In genomic region chr3:171663805-171664204, GRCh38 we compare ENCODE assay signal across 24 cellular contexts.
DNase-seq lines count a peak whose midpoint lies in the region; ATAC-seq, FAIRE-seq and TF ChIP-seq lines count a peak whose summit lies in the region.
"Had no signal": no experiment of that assay in that cellular context is flagged by ENCODE, and none has a peak within 500 bp of the region (broad histone marks: within the 10 kb centered on the region; RNA-seq: fewer than 3 reads in every experiment).

No MANE protein-coding gene starts in this region.

- POLR2A ChIA-PET in A549 (lab: Yijun Ruan, JAX) (no interaction called here), IMR-90 (lab: Charles Lee; ENCODE audit: unreplicated experiment) (no interaction called here), endothelial cell of umbilical vein (lab: Charles Lee) (no interaction called here)

- H2BK15ac ChIP-seq in IMR-90 (ENCODE audit: low read depth, low read length): no peak overlapping the region

- H3K9ac ChIP-seq in IMR-90 (ENCODE audit: low read depth, low read length) (no peak overlapping the region), endothelial cell of umbilical vein (replicated peaks; ENCODE audit: extremely low read depth, insufficient read depth, low read length) (no peak overlapping the region), trophoblast cell (ENCODE audit: low read length) (no peak overlapping the region)
- H3K9ac ChIP-seq: BLaER1 treated with 17β-estradiol and CSF1 and Interleukin-3, amounts not matched to agents 10 nM and 100 nM had no signal

- no peak for TF ChIP-seq CTCF in A549 (IDR thresholded peaks at IDR 0.05)
- TF ChIP-seq CTCF in IMR-90 (conservative IDR thresholded peaks at IDR 0.05; ENCODE audit: low read depth, low read length): no peak
- TF ChIP-seq CTCF in endothelial cell of umbilical vein (IDR thresholded peaks at IDR 0.05; ENCODE audit: extremely low read depth in 1 of 2, insufficient read depth in 1 of 2, low read depth in 1 of 2, low read length in 2 of 2): no peak
- TF ChIP-seq CTCF in pancreas (IDR thresholded peaks at IDR 0.05): no peak

- BruUV-seq in IMR-90 (replicated peaks; lab: Mats Ljungman, UMichigan) (no TSS peak), endothelial cell of umbilical vein (replicated peaks; lab: Mats Ljungman, UMichigan) (no TSS peak)

- H3K27ac ChIP-seq in A549 (no peak overlapping the region), IMR-90 (ENCODE audit: insufficient read depth, low read length) (no peak overlapping the region), endothelial cell of umbilical vein (ENCODE audit: insufficient read depth, low read depth, low read length) (no peak overlapping the region), pancreas (no peak overlapping the region), trophoblast cell (ENCODE audit: low read depth, low read length) (no peak overlapping the region)
- H3K27ac ChIP-seq: BLaER1 treated with 17β-estradiol and CSF1 and Interleukin-3, amounts not matched to agents 10 nM and 100 nM; C4-2B had no signal

- WGBS in A549 (ENCODE audit: missing lambda C conversion rate): 91% methylated on average over 4 of the region's 4 CpGs
- no CpG with 5 or more reads among the region's 4 CpGs for WGBS in IMR-90 (ENCODE audit: extremely low coverage in 2 of 2, insufficient read length in 1 of 2), 2 experiments
- WGBS in pancreas, 2 donors: 92 to 94% methylated on average over 4 of the region's 4 CpGs
- no CpG with 5 or more reads among the region's 4 CpGs for WGBS in trophoblast cell (ENCODE audit: extremely low coverage, insufficient coverage, insufficient read length)

- H3K18ac ChIP-seq in IMR-90 (ENCODE audit: low read depth, low read length) (no peak overlapping the region), trophoblast cell (ENCODE audit: low read length) (no peak overlapping the region)

- CTCF ChIA-PET in A549 (lab: Yijun Ruan, JAX) (interaction anchor here (1.0 kb wide), 1 partner anchor 100 kb away, joined by 3 read pairs; no protein-coding TSS in a partner anchor), IMR-90 (lab: Yijun Ruan, JAX) (interaction anchor here (0.7 kb wide), 1 partner anchor 427 kb away, joined by 4 read pairs; no protein-coding TSS in a partner anchor), endothelial cell of umbilical vein (lab: Charles Lee) (no interaction called here)

- H4K8ac ChIP-seq in IMR-90 (ENCODE audit: low read depth in 2 of 2, low read length in 2 of 2) (no peak overlapping the region), trophoblast cell (ENCODE audit: low read depth, low read length) (no peak overlapping the region)

- intact Hi-C loops in IMR-90 (cut with micrococcal nuclease): no loop called here
- intact Hi-C loops in endothelial cell of umbilical vein (cut with micrococcal nuclease): no loop called here
- intact Hi-C loops in pancreas (cut with DNase I): no loop called here
- intact Hi-C loops in sciatic nerve (cut with DNase I): no loop called here

- H3K79me2 ChIP-seq in endothelial cell of umbilical vein (ENCODE audit: control insufficient read depth, insufficient read depth, low read length) (no peaks in the 10 kb centered on the region), trophoblast cell (ENCODE audit: control insufficient read depth, insufficient read depth, low read length, poor library complexity) (no peaks in the 10 kb centered on the region)

- TF ChIP-seq POLR2A in A549 (IDR thresholded peaks at IDR 0.05; ENCODE audit: low read length): no peak
- no peak for TF ChIP-seq POLR2A in IMR-90 (IDR thresholded peaks at IDR 0.05; ENCODE audit: low read depth, low read length)
- no peak for TF ChIP-seq POLR2A in endothelial cell of umbilical vein (IDR thresholded peaks at IDR 0.05; ENCODE audit: low read depth, low read length)

- ATAC-seq in A549 (no peak), IMR-90 (ENCODE audit: low read depth) (no peak), pancreas (no peak), sciatic nerve (no peak)
- ATAC-seq: CD8-positive, alpha-beta T cell; GM12878 had no signal

- H2BK120ac ChIP-seq in IMR-90 (ENCODE audit: low read depth, low read length) (no peak overlapping the region), trophoblast cell (ENCODE audit: insufficient read depth, low read length, poor library complexity) (no peak overlapping the region)

- no peak overlapping the region for H2BK12ac ChIP-seq in trophoblast cell (ENCODE audit: low read length)

- H3K4me2 ChIP-seq in A549 (no peak overlapping the region), IMR-90 (ENCODE audit: low read depth, low read length) (no peak overlapping the region), endothelial cell of umbilical vein (ENCODE audit: insufficient read depth, low read length) (no peak overlapping the region), trophoblast cell (ENCODE audit: low read length) (no peak overlapping the region)
- H3K4me2 ChIP-seq: BLaER1 treated with 17β-estradiol and CSF1 and Interleukin-3, amounts not matched to agents 10 nM and 100 nM had no signal

- H2AFZ ChIP-seq in IMR-90 (replicated peaks; ENCODE audit: low read length, poor library complexity) (no peak overlapping the region), endothelial cell of umbilical vein (ENCODE audit: low read depth, low read length) (no peak overlapping the region), trophoblast cell (ENCODE audit: insufficient read depth, low read length, poor library complexity) (no peak overlapping the region)

- H3K9me1 ChIP-seq in IMR-90 (ENCODE audit: insufficient read depth, low read length) (no peaks in the 10 kb centered on the region), endothelial cell of umbilical vein (replicated peaks; ENCODE audit: control insufficient read depth, extremely low read depth, insufficient read depth, low read length) (no peaks in the 10 kb centered on the region)

- no peak overlapping the region for H3K4ac ChIP-seq in IMR-90 (ENCODE audit: low read depth, low read length)
- no peak overlapping the region for H3K4ac ChIP-seq in trophoblast cell (ENCODE audit: low read depth, low read length)

- no peak overlapping the region for H2AK9ac ChIP-seq in IMR-90 (replicated peaks; ENCODE audit: low read depth, low read length, poor library complexity)

- H3K14ac ChIP-seq in IMR-90 (replicated peaks; ENCODE audit: low read depth, low read length) (no peak overlapping the region), trophoblast cell (ENCODE audit: low read length) (no peak overlapping the region)

- no peak for FAIRE-seq in A549 (lab: Jason Lieb, UNC)
- peak; percentile 21 for FAIRE-seq in endothelial cell of umbilical vein (lab: Jason Lieb, UNC)
- peak; percentile 13 for FAIRE-seq in pancreas (lab: Jason Lieb, UNC)
- FAIRE-seq: A204.1, D721Med, GM12878, GM12892, GM19239 had no signal

- TF ChIP-seq RAD21 in A549 (conservative IDR thresholded peaks at IDR 0.05 in 1 of 2, IDR thresholded peaks at IDR 0.05 in 1 of 2) (no peak), IMR-90 (IDR thresholded peaks at IDR 0.05; ENCODE audit: low read length) (no peak)

- H3K36me3 ChIP-seq in IMR-90 (ENCODE audit: control insufficient read depth, insufficient read depth, low read length) (peaks cover 13% of the 10 kb centered on the region), endothelial cell of umbilical vein (ENCODE audit: control insufficient read depth in 2 of 2, extremely low read depth in 1 of 2, insufficient read depth in 2 of 2, low read length in 2 of 2) (peaks cover 8 to 23% of the 10 kb centered on the region in 2 experiments), pancreas (peaks cover 0 to 11% (median 0%) of the 10 kb centered on the region in 3 donors), trophoblast cell (ENCODE audit: control insufficient read depth in 1 of 2, insufficient read depth in 2 of 2, low read length in 2 of 2) (no peaks in the 10 kb centered on the region)

- dilution Hi-C loops in IMR-90 (cut with HindIII; ENCODE audit: low sequenced_read_pairs, unreplicated experiment): no loop called here
- dilution Hi-C loops in endothelial cell of umbilical vein (cut with MboI; ENCODE audit: extremely low pct_ligation_motif_present, low sequenced_read_pairs): no loop called here

- in situ Hi-C loops in IMR-90 (cut with MboI; ENCODE audit: low sequenced_read_pairs): no loop called here

- H2AK5ac ChIP-seq in IMR-90 (ENCODE audit: low read depth, low read length) (no peak overlapping the region), trophoblast cell (ENCODE audit: low read length) (no peak overlapping the region)

- no peak overlapping the region for H4K5ac ChIP-seq in IMR-90 (ENCODE audit: low read depth, low read length)

- no peak for DNase-seq in A549 (ENCODE audit: low read depth in 1 of 2, low spot score in 1 of 2)
- DNase-seq in IMR-90: no peak
- no peak for DNase-seq in endothelial cell of umbilical vein (ENCODE audit: low read depth, low spot score)
- no peak for DNase-seq in pancreas
- no peak for DNase-seq in sciatic nerve (ENCODE audit: low spot score)
- no peak for DNase-seq in trophoblast cell
- no peak for DNase-seq in DMS53 (lab: John Stamatoyannopoulos, UW)
- DNase-seq: 8988T; AML-193; Caco-2; Calu3; CD4-positive, alpha-beta T cell; CD8-positive, alpha-beta T cell; DMS79; DND-41; EL; GDM1 had no signal

- no peak overlapping the region for H3K23ac ChIP-seq in IMR-90 (ENCODE audit: low read depth, low read length)
- H3K23ac ChIP-seq in trophoblast cell (ENCODE audit: low read length): no peak overlapping the region

- no peak overlapping the region for H4K12ac ChIP-seq in trophoblast cell (ENCODE audit: low read depth, low read length)

- no peak overlapping the region for H2BK20ac ChIP-seq in IMR-90 (ENCODE audit: low read depth, low read length)

- H3K79me1 ChIP-seq in IMR-90 (ENCODE audit: low read depth in 1 of 2, low read length in 2 of 2): no peaks in the 10 kb centered on the region
- H3K79me1 ChIP-seq in trophoblast cell (ENCODE audit: low read length): no peaks in the 10 kb centered on the region

- H4K20me1 ChIP-seq in IMR-90 (ENCODE audit: insufficient read depth, low read length) (no peaks in the 10 kb centered on the region), endothelial cell of umbilical vein (replicated peaks; ENCODE audit: control insufficient read depth, extremely low read depth, insufficient read depth, low read length) (no peaks in the 10 kb centered on the region)
- H4K20me1 ChIP-seq: BLaER1 treated with 17β-estradiol and CSF1 and Interleukin-3, amounts not matched to agents 10 nM and 100 nM had no signal

- H3K56ac ChIP-seq in IMR-90 (ENCODE audit: extremely low read depth, insufficient read depth, low read length): no peak overlapping the region

- no peak for TF ChIP-seq EP300 in A549 (IDR thresholded peaks at IDR 0.05)

- H3K27me3 ChIP-seq in IMR-90 (ENCODE audit: control insufficient read depth, insufficient read depth, low read length): no peaks in the 10 kb centered on the region
- no peaks in the 10 kb centered on the region for H3K27me3 ChIP-seq in endothelial cell of umbilical vein (ENCODE audit: control insufficient read depth in 2 of 2, insufficient read depth in 2 of 2, low read length in 2 of 2)
- H3K27me3 ChIP-seq in pancreas: no peaks in the 10 kb centered on the region
- no peaks in the 10 kb centered on the region for H3K27me3 ChIP-seq in trophoblast cell (ENCODE audit: insufficient read depth, low read length)
- H3K27me3 ChIP-seq: BLaER1 treated with 17β-estradiol and CSF1 and Interleukin-3, amounts not matched to agents 10 nM and 100 nM had no signal

- H2BK5ac ChIP-seq in IMR-90 (ENCODE audit: low read depth, low read length, poor library complexity, severe bottlenecking) (no peak overlapping the region), trophoblast cell (ENCODE audit: low read depth, low read length, poor library complexity) (no peak overlapping the region)

- no peaks in the 10 kb centered on the region for H3K9me3 ChIP-seq in A549
- H3K9me3 ChIP-seq in IMR-90 (ENCODE audit: control insufficient read depth, insufficient read depth, low read length): no peaks in the 10 kb centered on the region
- H3K9me3 ChIP-seq in endothelial cell of umbilical vein (replicated peaks; ENCODE audit: control insufficient read depth, insufficient read depth, low read length): no peaks in the 10 kb centered on the region
- H3K9me3 ChIP-seq in pancreas: no peaks in the 10 kb centered on the region
- no peaks in the 10 kb centered on the region for H3K9me3 ChIP-seq in trophoblast cell (ENCODE audit: insufficient read depth, low read depth, low read length)
- H3K9me3 ChIP-seq: BLaER1 treated with 17β-estradiol and CSF1 and Interleukin-3, amounts not matched to agents 10 nM and 100 nM; Caco-2 had no signal

- H3K4me3 ChIP-seq in A549 (no peak overlapping the region), IMR-90 (ENCODE audit: insufficient read depth, low read depth, low read length) (no peak overlapping the region), endothelial cell of umbilical vein (replicated peaks in 1 of 3; ENCODE audit: insufficient read depth in 1 of 3, low read depth in 1 of 3, low read length in 3 of 3) (no peak overlapping the region), pancreas (no peak overlapping the region), trophoblast cell (ENCODE audit: low read depth, low read length) (no peak overlapping the region)
- H3K4me3 ChIP-seq: BLaER1 treated with 17β-estradiol and CSF1 and Interleukin-3, amounts not matched to agents 10 nM and 100 nM; GM12878 had no signal

- no peak overlapping the region for H4K91ac ChIP-seq in IMR-90 (ENCODE audit: insufficient read depth, low read depth, low read length)
- H4K91ac ChIP-seq in trophoblast cell (ENCODE audit: low read depth, low read length): no peak overlapping the region

- H3K4me1 ChIP-seq in A549 (no peaks in the 10 kb centered on the region), IMR-90 (ENCODE audit: control insufficient read depth, insufficient read depth, low read length) (no peaks in the 10 kb centered on the region), endothelial cell of umbilical vein (ENCODE audit: control insufficient read depth, extremely low read depth, insufficient read depth, low read length) (no peaks in the 10 kb centered on the region), pancreas (no peaks in the 10 kb centered on the region), trophoblast cell (ENCODE audit: control insufficient read depth in 1 of 2, insufficient read depth in 2 of 2, low read length in 2 of 2) (no peaks in the 10 kb centered on the region)
- H3K4me1 ChIP-seq: BLaER1 treated with 17β-estradiol and CSF1 and Interleukin-3, amounts not matched to agents 10 nM and 100 nM; Caco-2 had no signal
